1 cellular context compared by ENCODE assay signal in the genomic region with DNA sequence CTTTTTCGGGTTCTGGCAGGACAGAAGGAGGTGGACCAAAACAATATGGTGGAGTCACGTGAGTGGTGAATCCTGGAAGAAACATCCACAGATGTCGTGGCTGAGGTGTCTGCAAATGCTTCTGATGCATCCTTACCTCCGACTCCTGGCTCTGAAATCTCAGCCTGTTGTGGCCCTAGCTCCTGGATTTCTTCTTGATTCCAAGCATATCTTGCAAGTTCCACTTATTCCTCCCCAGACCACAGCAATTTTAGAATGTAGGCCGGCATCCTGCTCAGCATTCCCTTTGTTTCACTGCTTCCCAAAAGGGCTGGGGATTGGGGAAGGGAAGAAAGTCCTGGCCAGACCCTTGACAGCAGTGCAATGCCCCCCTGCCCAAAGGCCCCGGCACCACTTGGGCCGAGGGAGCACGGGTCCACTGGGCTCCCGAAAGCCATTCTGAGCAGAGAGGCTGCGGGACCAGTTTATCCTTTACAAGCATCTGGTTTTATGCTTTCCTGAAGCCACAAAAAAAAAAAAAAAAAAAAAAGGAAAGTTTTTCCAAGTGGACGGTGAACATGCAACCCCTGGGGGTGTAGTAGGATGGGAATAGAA.
TF ChIP-seq lines count a peak whose summit lies in the region.

No MANE protein-coding gene starts in this region.

TF ChIP-seq in SK-N-SH treated with all-trans-retinoic acid at 6 μM for 48 hours, 23 proteins besides CTCF, POLR2A, EP300 and RAD21 (continued from another document):
- TF ChIP-seq, protein P1, sequence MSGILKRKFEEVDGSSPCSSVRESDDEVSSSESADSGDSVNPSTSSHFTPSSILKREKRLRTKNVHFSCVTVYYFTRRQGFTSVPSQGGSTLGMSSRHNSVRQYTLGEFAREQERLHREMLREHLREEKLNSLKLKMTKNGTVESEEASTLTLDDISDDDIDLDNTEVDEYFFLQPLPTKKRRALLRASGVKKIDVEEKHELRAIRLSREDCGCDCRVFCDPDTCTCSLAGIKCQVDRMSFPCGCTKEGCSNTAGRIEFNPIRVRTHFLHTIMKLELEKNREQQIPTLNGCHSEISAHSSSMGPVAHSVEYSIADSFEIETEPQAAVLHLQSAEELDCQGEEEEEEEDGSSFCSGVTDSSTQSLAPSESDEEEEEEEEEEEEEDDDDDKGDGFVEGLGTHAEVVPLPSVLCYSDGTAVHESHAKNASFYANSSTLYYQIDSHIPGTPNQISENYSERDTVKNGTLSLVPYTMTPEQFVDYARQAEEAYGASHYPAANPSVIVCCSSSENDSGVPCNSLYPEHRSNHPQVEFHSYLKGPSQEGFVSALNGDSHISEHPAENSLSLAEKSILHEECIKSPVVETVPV (CRISPR knock-in tag; IDR thresholded peaks at IDR 0.05) = no peak
- TF ChIP-seq CREB5 (CRISPR knock-in tag; IDR thresholded peaks at IDR 0.05; ENCODE audit: low read depth) (no peak), POU6F1 (CRISPR knock-in tag; IDR thresholded peaks at IDR 0.05; ENCODE audit: borderline replicate concordance, low read depth) (no peak), ISL1 (CRISPR knock-in tag; IDR thresholded peaks at IDR 0.05) (no peak), ARNTL (CRISPR knock-in tag; IDR thresholded peaks at IDR 0.05; ENCODE audit: borderline replicate concordance, low read depth) (no peak), ZC3H10 (CRISPR knock-in tag; IDR thresholded peaks at IDR 0.05) (no peak)
- TF ChIP-seq, protein P2, sequence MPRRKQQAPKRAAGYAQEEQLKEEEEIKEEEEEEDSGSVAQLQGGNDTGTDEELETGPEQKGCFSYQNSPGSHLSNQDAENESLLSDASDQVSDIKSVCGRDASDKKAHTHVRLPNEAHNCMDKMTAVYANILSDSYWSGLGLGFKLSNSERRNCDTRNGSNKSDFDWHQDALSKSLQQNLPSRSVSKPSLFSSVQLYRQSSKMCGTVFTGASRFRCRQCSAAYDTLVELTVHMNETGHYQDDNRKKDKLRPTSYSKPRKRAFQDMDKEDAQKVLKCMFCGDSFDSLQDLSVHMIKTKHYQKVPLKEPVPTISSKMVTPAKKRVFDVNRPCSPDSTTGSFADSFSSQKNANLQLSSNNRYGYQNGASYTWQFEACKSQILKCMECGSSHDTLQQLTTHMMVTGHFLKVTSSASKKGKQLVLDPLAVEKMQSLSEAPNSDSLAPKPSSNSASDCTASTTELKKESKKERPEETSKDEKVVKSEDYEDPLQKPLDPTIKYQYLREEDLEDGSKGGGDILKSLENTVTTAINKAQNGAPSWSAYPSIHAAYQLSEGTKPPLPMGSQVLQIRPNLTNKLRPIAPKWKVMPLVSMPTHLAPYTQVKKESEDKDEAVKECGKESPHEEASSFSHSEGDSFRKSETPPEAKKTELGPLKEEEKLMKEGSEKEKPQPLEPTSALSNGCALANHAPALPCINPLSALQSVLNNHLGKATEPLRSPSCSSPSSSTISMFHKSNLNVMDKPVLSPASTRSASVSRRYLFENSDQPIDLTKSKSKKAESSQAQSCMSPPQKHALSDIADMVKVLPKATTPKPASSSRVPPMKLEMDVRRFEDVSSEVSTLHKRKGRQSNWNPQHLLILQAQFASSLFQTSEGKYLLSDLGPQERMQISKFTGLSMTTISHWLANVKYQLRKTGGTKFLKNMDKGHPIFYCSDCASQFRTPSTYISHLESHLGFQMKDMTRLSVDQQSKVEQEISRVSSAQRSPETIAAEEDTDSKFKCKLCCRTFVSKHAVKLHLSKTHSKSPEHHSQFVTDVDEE (CRISPR knock-in tag; IDR thresholded peaks at IDR 0.05) = no peak
- TF ChIP-seq, protein P3, sequence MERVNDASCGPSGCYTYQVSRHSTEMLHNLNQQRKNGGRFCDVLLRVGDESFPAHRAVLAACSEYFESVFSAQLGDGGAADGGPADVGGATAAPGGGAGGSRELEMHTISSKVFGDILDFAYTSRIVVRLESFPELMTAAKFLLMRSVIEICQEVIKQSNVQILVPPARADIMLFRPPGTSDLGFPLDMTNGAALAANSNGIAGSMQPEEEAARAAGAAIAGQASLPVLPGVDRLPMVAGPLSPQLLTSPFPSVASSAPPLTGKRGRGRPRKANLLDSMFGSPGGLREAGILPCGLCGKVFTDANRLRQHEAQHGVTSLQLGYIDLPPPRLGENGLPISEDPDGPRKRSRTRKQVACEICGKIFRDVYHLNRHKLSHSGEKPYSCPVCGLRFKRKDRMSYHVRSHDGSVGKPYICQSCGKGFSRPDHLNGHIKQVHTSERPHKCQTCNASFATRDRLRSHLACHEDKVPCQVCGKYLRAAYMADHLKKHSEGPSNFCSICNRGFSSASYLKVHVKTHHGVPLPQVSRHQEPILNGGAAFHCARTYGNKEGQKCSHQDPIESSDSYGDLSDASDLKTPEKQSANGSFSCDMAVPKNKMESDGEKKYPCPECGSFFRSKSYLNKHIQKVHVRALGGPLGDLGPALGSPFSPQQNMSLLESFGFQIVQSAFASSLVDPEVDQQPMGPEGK (CRISPR knock-in tag; IDR thresholded peaks at IDR 0.05; ENCODE audit: borderline replicate concordance) = no peak
